ENCODE assay signal across 2 cellular contexts in genomic region chr19:47296036-47296435, GRCh38.
A peak's percentile ranks its signal among the peaks of the same experiment; 100 is the strongest.
TF ChIP-seq lines count a peak whose summit lies in the region.

No MANE protein-coding gene starts in this region.

TF ChIP-seq in A549, 52 proteins besides CTCF, POLR2A, EP300 and RAD21:
- TF ChIP-seq SMC3 (IDR thresholded peaks at IDR 0.05) (peak; percentile 96), ESRRA (IDR thresholded peaks at IDR 0.05; ENCODE audit: borderline replicate concordance, low read length) (no peak)

TF ChIP-seq in K562, 482 proteins besides CTCF, POLR2A, EP300 and RAD21 (continues in another document):
- TF ChIP-seq, protein P1, sequence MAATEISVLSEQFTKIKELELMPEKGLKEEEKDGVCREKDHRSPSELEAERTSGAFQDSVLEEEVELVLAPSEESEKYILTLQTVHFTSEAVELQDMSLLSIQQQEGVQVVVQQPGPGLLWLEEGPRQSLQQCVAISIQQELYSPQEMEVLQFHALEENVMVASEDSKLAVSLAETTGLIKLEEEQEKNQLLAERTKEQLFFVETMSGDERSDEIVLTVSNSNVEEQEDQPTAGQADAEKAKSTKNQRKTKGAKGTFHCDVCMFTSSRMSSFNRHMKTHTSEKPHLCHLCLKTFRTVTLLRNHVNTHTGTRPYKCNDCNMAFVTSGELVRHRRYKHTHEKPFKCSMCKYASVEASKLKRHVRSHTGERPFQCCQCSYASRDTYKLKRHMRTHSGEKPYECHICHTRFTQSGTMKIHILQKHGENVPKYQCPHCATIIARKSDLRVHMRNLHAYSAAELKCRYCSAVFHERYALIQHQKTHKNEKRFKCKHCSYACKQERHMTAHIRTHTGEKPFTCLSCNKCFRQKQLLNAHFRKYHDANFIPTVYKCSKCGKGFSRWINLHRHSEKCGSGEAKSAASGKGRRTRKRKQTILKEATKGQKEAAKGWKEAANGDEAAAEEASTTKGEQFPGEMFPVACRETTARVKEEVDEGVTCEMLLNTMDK (IDR thresholded peaks at IDR 0.05; ENCODE audit: borderline replicate concordance, insufficient read depth, low read depth, low read length, poor library complexity, severe bottlenecking): peak; percentile 45
- TF ChIP-seq DIDO1 (tag; IDR thresholded peaks at IDR 0.05; ENCODE audit: low read depth): no peak
- TF ChIP-seq MAZ (CRISPR knock-in tag; conservative IDR thresholded peaks at IDR 0.05 in 1 of 2, IDR thresholded peaks at IDR 0.05 in 1 of 2): 0 out of 4 replicates have a peak, but pooled peaks of 1 of the 2 experiments have one; percentile 34
- TF ChIP-seq SIN3B (IDR thresholded peaks at IDR 0.05; ENCODE audit: low read depth): no peak
- TF ChIP-seq FOS (IDR thresholded peaks at IDR 0.05; ENCODE audit: extremely low read depth, insufficient read length): no peak
- TF ChIP-seq ARID2 (IDR thresholded peaks at IDR 0.05): peak; percentile 72; the same call in 1 of the 2 replicates
- peak; percentile 58 for TF ChIP-seq ATF7 (IDR thresholded peaks at IDR 0.05)
- TF ChIP-seq EP400 (IDR thresholded peaks at IDR 0.05): peak; percentile 22; the same call in 1 of the 2 replicates
- TF ChIP-seq SMC3 (conservative IDR thresholded peaks at IDR 0.05; ENCODE audit: insufficient read depth, low read depth, low read length): peak; percentile 96
- no peak for TF ChIP-seq JUNB (CRISPR knock-in tag; conservative IDR thresholded peaks at IDR 0.05)
- TF ChIP-seq LARP7 (IDR thresholded peaks at IDR 0.05): no peak
- no peak for TF ChIP-seq TOE1 (IDR thresholded peaks at IDR 0.05; ENCODE audit: borderline replicate concordance)
- TF ChIP-seq TOE1 (CRISPR knock-in tag; IDR thresholded peaks at IDR 0.05; ENCODE audit: borderline replicate concordance, low read depth): no peak
- TF ChIP-seq SMARCC2 (IDR thresholded peaks at IDR 0.05; ENCODE audit: low read depth): no peak
- no peak for TF ChIP-seq TEAD4 (IDR thresholded peaks at IDR 0.05; ENCODE audit: low read length)
- TF ChIP-seq TEAD4 (CRISPR knock-in tag; IDR thresholded peaks at IDR 0.05; ENCODE audit: borderline replicate concordance): no peak
- 0 out of 2 replicates have a peak, but pooled peaks have one; percentile 12 for TF ChIP-seq DPF2 (IDR thresholded peaks at IDR 0.05)
- TF ChIP-seq ZBTB12 (CRISPR knock-in tag; IDR thresholded peaks at IDR 0.05): no peak
- peak; percentile 39; the same call in 1 of the 2 replicates for TF ChIP-seq BCOR (IDR thresholded peaks at IDR 0.05)
- TF ChIP-seq CC2D1A (IDR thresholded peaks at IDR 0.05): peak; percentile 61; the same call in 1 of the 2 replicates
- no peak for TF ChIP-seq SLC30A9 (CRISPR knock-in tag; IDR thresholded peaks at IDR 0.05)
- TF ChIP-seq KDM5B (IDR thresholded peaks at IDR 0.05; ENCODE audit: insufficient replicate concordance, low read depth, low read length): no peak
- no peak for TF ChIP-seq RBM14 (IDR thresholded peaks at IDR 0.05; ENCODE audit: borderline replicate concordance, insufficient read depth, low read depth, low read length)
- no peak for TF ChIP-seq ZNF232 (CRISPR knock-in tag; IDR thresholded peaks at IDR 0.05)
- TF ChIP-seq TEAD1 (CRISPR knock-in tag; IDR thresholded peaks at IDR 0.05): no peak
- TF ChIP-seq ID3 (CRISPR knock-in tag; IDR thresholded peaks at IDR 0.05): no peak
- TF ChIP-seq ID3 (tag; IDR thresholded peaks at IDR 0.05): no peak
- no peak for TF ChIP-seq ZSCAN32 (CRISPR knock-in tag; IDR thresholded peaks at IDR 0.05)
- no peak for TF ChIP-seq RUNX1 (IDR thresholded peaks at IDR 0.05; ENCODE audit: low read depth)
- TF ChIP-seq MLX (CRISPR knock-in tag; conservative IDR thresholded peaks at IDR 0.05): no peak
- no peak for TF ChIP-seq ATF1 (CRISPR knock-in tag; IDR thresholded peaks at IDR 0.05)
- TF ChIP-seq ATF1 (tag; IDR thresholded peaks at IDR 0.05): peak; percentile 63
- TF ChIP-seq, protein P2, sequence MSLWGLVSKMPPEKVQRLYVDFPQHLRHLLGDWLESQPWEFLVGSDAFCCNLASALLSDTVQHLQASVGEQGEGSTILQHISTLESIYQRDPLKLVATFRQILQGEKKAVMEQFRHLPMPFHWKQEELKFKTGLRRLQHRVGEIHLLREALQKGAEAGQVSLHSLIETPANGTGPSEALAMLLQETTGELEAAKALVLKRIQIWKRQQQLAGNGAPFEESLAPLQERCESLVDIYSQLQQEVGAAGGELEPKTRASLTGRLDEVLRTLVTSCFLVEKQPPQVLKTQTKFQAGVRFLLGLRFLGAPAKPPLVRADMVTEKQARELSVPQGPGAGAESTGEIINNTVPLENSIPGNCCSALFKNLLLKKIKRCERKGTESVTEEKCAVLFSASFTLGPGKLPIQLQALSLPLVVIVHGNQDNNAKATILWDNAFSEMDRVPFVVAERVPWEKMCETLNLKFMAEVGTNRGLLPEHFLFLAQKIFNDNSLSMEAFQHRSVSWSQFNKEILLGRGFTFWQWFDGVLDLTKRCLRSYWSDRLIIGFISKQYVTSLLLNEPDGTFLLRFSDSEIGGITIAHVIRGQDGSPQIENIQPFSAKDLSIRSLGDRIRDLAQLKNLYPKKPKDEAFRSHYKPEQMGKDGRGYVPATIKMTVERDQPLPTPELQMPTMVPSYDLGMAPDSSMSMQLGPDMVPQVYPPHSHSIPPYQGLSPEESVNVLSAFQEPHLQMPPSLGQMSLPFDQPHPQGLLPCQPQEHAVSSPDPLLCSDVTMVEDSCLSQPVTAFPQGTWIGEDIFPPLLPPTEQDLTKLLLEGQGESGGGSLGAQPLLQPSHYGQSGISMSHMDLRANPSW (CRISPR knock-in tag; IDR thresholded peaks at IDR 0.05): no peak
- TF ChIP-seq RB1 (IDR thresholded peaks at IDR 0.05; ENCODE audit: low read depth): peak; percentile 57; the same call in 1 of the 2 replicates
- no peak for TF ChIP-seq ZBTB5 (IDR thresholded peaks at IDR 0.05)
- TF ChIP-seq HNRNPL (IDR thresholded peaks at IDR 0.05; ENCODE audit: low read depth, low read length): no peak
- peak; percentile 61 for TF ChIP-seq JUND (IDR thresholded peaks at IDR 0.05; ENCODE audit: borderline replicate concordance, low read depth, low read length)
- TF ChIP-seq JUND (tag; IDR thresholded peaks at IDR 0.05; ENCODE audit: borderline replicate concordance, low read depth, low read length): no peak
- TF ChIP-seq USF2 (CRISPR knock-in tag; IDR thresholded peaks at IDR 0.05): no peak
- no peak for TF ChIP-seq POLR2AphosphoS2 (IDR thresholded peaks at IDR 0.05; ENCODE audit: low read length)
- no peak for TF ChIP-seq ZBTB11 (CRISPR knock-in tag; IDR thresholded peaks at IDR 0.05)
- peak; percentile 92 for TF ChIP-seq CREM (IDR thresholded peaks at IDR 0.05; ENCODE audit: low read depth)
- 0 out of 2 replicates have a peak, but pooled peaks have one; percentile 30 for TF ChIP-seq XRCC5 (IDR thresholded peaks at IDR 0.05; ENCODE audit: low read depth, low read length)
- TF ChIP-seq ETV5 (CRISPR knock-in tag; IDR thresholded peaks at IDR 0.05; ENCODE audit: low read depth): 0 out of 2 replicates have a peak, but pooled peaks have one; percentile 22
- no peak for TF ChIP-seq ZNF717 (CRISPR knock-in tag; IDR thresholded peaks at IDR 0.05)
- peak in 1 of 2 experiments; percentile 91; a peak in 1 of 4 replicates for TF ChIP-seq SRF (CRISPR knock-in tag; IDR thresholded peaks at IDR 0.05)
- peak; percentile 85 for TF ChIP-seq DEAF1 (CRISPR knock-in tag; IDR thresholded peaks at IDR 0.05)
- TF ChIP-seq ZBTB1 (CRISPR knock-in tag; IDR thresholded peaks at IDR 0.05; ENCODE audit: borderline replicate concordance, low read depth): no peak
- no peak; the same call in 1 of the 2 replicates for TF ChIP-seq TRIM28 (IDR thresholded peaks at IDR 0.05)
- TF ChIP-seq ZFP91 (CRISPR knock-in tag; IDR thresholded peaks at IDR 0.05): 0 out of 2 replicates have a peak, but pooled peaks have one; percentile 76
- TF ChIP-seq STAG1 (CRISPR knock-in tag; IDR thresholded peaks at IDR 0.05; ENCODE audit: borderline replicate concordance): peak; percentile 90; the same call in 1 of the 2 replicates
